26 cellular contexts compared by ENCODE assay signal in genomic region chr11:133072366-133072765, GRCh38.
"Had no signal": no experiment of that assay in that cellular context is flagged by ENCODE, and none has a peak within 500 bp of the region (broad histone marks: within the 10 kb centered on the region; RNA-seq: fewer than 3 reads in every experiment).

No MANE protein-coding gene starts in this region.

- H3K27ac ChIP-seq: dorsolateral prefrontal cortex, epithelial cell of prostate, lower lobe of right lung, ovary, right lobe of liver, stomach, testis, tibial artery, upper lobe of left lung had no signal

- H3K36me3 Mint-ChIP-seq: immature natural killer cell; memory B cell; natural killer cell; stimulated activated effector memory CD8-positive, alpha-beta T cell treated with anti-CD3 and anti-CD28 coated beads, Interleukin-12 subunit alpha, Interleukin-12 subunit beta, amount 100 ng/mL, for 72 hours had no signal

- H3K4me1 ChIP-seq: lower lobe of right lung, right lobe of liver, stomach, testis, tibial artery, upper lobe of left lung had no signal

- DNase-seq: cerebellar nuclear complex; dorsolateral prefrontal cortex; effector CD4-positive, alpha-beta T cell; foreskin melanocyte; hypothalamus; immature natural killer cell; islet precursor cell; kidney glomerular epithelial cell; left ventricle myocardium superior; lower lobe of right lung; natural killer cell; occipital lobe; ovary; right lobe of liver; small intestine; stimulated activated CD4-positive, alpha-beta T cell treated with anti-CD3 and anti-CD28 coated beads, Interleukin-15, amount 100 ng/mL, for 24 hours; stimulated activated CD4-positive, alpha-beta T cell treated with anti-CD3 and anti-CD28 coated beads, Interleukin-4, amount 100 ng/mL, for 24 hours; stimulated activated naive CD4-positive, alpha-beta T cell treated with Interleukin-2 at 50 U/mL for 16 hours; stomach; testis; tibial artery; upper lobe of left lung had no signal

- H3K4me3 Mint-ChIP-seq: immature natural killer cell; memory B cell; natural killer cell; stimulated activated effector memory CD8-positive, alpha-beta T cell treated with anti-CD3 and anti-CD28 coated beads, Interleukin-12 subunit alpha, Interleukin-12 subunit beta, amount 100 ng/mL, for 72 hours had no signal

- H3K27me3 ChIP-seq: ovary, right lobe of liver, testis, upper lobe of left lung had no signal

- H3K27ac Mint-ChIP-seq: immature natural killer cell; memory B cell; natural killer cell; progenitor cell of endocrine pancreas; stimulated activated effector memory CD8-positive, alpha-beta T cell treated with anti-CD3 and anti-CD28 coated beads, Interleukin-12 subunit alpha, Interleukin-12 subunit beta, amount 100 ng/mL, for 72 hours had no signal

- ATAC-seq: left ventricle myocardium superior; lower lobe of right lung; natural killer cell; right lobe of liver; stimulated activated effector memory CD8-positive, alpha-beta T cell treated with anti-CD3 and anti-CD28 coated beads, Interleukin-12 subunit alpha, Interleukin-12 subunit beta, amount 100 ng/mL, for 72 hours had no signal

- H3K4me1 Mint-ChIP-seq: immature natural killer cell; memory B cell; natural killer cell; stimulated activated effector memory CD8-positive, alpha-beta T cell treated with anti-CD3 and anti-CD28 coated beads, Interleukin-12 subunit alpha, Interleukin-12 subunit beta, amount 100 ng/mL, for 72 hours had no signal

- H3K36me3 ChIP-seq: lower lobe of right lung, ovary, right lobe of liver, stomach, tibial artery, upper lobe of left lung had no signal

- H3K9me3 ChIP-seq: lower lobe of right lung, ovary, right lobe of liver, stomach, testis, tibial artery, upper lobe of left lung had no signal

- H3K4me3 ChIP-seq: dorsolateral prefrontal cortex, lower lobe of right lung, ovary, right lobe of liver, stomach, testis, tibial artery, upper lobe of left lung had no signal

- H3K9me3 Mint-ChIP-seq: immature natural killer cell; memory B cell; natural killer cell; stimulated activated effector memory CD8-positive, alpha-beta T cell treated with anti-CD3 and anti-CD28 coated beads, Interleukin-12 subunit alpha, Interleukin-12 subunit beta, amount 100 ng/mL, for 72 hours had no signal

- H3K27me3 Mint-ChIP-seq: memory B cell had no signal
